In the genomic region with DNA sequence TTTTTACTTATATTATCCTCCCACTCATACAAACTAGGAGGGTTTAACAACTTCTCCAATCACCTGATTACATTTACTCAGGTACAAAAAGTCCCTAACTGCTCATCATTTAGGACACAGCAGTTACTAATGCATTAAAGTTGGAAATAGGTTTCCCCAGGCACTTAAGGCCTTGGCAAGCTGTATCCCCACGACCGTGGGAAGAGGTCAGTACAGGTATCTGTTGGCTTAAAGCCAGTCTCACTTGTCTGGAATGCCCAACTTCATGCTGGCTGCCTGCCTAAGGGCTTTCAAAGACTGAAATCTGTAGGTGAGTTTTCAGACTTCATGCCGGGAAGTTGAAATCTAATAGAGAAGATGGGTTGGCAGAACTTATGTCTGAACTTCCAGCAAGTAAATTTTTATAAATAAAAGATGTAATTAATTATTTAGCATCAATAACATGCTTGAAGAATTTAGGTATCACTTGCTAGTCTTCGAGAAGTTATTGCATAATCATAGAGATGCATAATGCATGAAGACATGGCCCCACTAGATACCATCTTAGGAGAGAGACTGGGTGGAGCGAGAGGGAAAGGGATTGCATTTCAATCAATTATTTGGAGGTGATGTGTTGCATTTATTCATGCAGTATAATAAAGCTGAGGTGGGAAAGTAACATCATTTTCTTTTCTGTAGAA, we compare ENCODE assay signal across 1 cellular context.
TF ChIP-seq lines count a peak whose summit lies in the region.

No MANE protein-coding gene starts in this region.

TF ChIP-seq in SK-N-SH treated with all-trans-retinoic acid at 6 μM for 48 hours, 23 proteins besides CTCF, POLR2A, EP300 and RAD21 (continued from another document):
- TF ChIP-seq, protein P1, sequence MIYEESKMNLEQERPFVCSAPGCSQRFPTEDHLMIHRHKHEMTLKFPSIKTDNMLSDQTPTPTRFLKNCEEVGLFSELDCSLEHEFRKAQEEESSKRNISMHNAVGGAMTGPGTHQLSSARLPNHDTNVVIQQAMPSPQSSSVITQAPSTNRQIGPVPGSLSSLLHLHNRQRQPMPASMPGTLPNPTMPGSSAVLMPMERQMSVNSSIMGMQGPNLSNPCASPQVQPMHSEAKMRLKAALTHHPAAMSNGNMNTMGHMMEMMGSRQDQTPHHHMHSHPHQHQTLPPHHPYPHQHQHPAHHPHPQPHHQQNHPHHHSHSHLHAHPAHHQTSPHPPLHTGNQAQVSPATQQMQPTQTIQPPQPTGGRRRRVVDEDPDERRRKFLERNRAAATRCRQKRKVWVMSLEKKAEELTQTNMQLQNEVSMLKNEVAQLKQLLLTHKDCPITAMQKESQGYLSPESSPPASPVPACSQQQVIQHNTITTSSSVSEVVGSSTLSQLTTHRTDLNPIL (CRISPR knock-in tag; IDR thresholded peaks at IDR 0.05; ENCODE audit: low read depth), result no peak
- TF ChIP-seq ZFP3 (CRISPR knock-in tag; IDR thresholded peaks at IDR 0.05), result no peak
- no peak for TF ChIP-seq TCF4 (CRISPR knock-in tag; IDR thresholded peaks at IDR 0.05; ENCODE audit: borderline replicate concordance)
- no peak for TF ChIP-seq ZNF565 (CRISPR knock-in tag; conservative IDR thresholded peaks at IDR 0.05; ENCODE audit: low read depth)
- TF ChIP-seq TOX (CRISPR knock-in tag; IDR thresholded peaks at IDR 0.05; ENCODE audit: borderline replicate concordance), result no peak
- TF ChIP-seq, protein P2, sequence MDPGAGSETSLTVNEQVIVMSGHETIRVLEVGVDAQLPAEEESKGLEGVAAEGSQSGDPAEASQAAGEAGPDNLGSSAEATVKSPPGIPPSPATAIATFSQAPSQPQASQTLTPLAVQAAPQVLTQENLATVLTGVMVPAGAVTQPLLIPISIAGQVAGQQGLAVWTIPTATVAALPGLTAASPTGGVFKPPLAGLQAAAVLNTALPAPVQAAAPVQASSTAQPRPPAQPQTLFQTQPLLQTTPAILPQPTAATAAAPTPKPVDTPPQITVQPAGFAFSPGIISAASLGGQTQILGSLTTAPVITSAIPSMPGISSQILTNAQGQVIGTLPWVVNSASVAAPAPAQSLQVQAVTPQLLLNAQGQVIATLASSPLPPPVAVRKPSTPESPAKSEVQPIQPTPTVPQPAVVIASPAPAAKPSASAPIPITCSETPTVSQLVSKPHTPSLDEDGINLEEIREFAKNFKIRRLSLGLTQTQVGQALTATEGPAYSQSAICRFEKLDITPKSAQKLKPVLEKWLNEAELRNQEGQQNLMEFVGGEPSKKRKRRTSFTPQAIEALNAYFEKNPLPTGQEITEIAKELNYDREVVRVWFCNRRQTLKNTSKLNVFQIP (CRISPR knock-in tag; IDR thresholded peaks at IDR 0.05; ENCODE audit: borderline replicate concordance, low read depth), result no peak
